1 cellular context compared by ENCODE assay signal in the genomic region with DNA sequence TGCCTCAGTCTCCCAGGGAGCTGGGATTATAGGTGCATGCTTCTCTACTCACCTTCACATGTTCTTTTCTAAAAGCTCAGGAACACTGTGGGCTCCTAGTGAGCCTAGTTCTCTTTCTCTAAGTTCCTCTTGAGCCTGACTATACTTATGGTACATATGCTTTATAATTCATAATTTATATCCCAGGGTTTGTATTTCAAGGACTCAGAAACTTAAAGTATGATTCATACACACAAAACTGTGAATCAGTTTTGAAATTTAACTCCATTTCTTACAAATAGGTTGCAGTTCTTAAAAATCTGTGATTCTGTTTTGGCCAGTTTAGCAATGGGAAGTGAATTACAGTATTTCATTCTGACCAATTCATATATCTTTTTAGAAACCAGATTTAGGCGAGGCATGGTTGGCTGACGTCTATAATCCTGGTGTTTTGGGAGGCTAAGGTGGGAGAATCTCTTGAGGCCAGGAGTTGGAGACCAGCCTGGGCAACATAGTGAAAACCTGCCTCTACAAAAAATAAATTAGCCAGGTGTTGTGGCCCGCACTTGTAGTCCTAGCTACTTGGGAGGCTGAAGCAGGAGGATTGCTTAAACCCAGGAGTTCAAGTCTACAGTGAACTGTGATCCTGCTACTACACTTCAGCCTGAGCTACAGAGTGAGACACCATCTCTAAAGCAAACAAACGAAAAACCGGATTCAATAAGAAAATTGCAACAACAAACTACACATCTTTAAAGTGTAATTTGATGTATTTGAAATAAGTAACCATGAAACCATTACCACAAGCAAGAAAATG.
TF ChIP-seq lines count a peak whose summit lies in the region.

No MANE protein-coding gene starts in this region.

TF ChIP-seq in A549, 52 proteins besides CTCF, POLR2A, EP300 and RAD21 (continued from another document):
- TF ChIP-seq CHD2 (IDR thresholded peaks at IDR 0.05; ENCODE audit: low read length, partially characterized antibody) (no peak), NFE2L2 (conservative IDR thresholded peaks at IDR 0.05; ENCODE audit: low read length) (no peak), RFX5 (IDR thresholded peaks at IDR 0.05) (no peak), PHF8 (IDR thresholded peaks at IDR 0.05; ENCODE audit: borderline replicate concordance, low read depth) (no peak), POLR2AphosphoS2 (conservative IDR thresholded peaks at IDR 0.05; ENCODE audit: low read length) (no peak), ZC3H11A (IDR thresholded peaks at IDR 0.05) (no peak), CEBPB (IDR thresholded peaks at IDR 0.05) (no peak), RNF2 (IDR thresholded peaks at IDR 0.05; ENCODE audit: borderline replicate concordance, low read depth) (no peak), SMC3 (IDR thresholded peaks at IDR 0.05) (no peak)
- TF ChIP-seq, protein P1, sequence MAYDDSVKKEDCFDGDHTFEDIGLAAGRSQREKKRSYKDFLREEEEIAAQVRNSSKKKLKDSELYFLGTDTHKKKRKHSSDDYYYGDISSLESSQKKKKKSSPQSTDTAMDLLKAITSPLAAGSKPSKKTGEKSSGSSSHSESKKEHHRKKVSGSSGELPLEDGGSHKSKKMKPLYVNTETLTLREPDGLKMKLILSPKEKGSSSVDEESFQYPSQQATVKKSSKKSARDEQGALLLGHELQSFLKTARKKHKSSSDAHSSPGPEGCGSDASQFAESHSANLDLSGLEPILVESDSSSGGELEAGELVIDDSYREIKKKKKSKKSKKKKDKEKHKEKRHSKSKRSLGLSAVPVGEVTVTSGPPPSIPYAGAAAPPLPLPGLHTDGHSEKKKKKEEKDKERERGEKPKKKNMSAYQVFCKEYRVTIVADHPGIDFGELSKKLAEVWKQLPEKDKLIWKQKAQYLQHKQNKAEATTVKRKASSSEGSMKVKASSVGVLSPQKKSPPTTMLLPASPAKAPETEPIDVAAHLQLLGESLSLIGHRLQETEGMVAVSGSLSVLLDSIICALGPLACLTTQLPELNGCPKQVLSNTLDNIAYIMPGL (CRISPR knock-in tag; IDR thresholded peaks at IDR 0.05; ENCODE audit: borderline replicate concordance): no peak
- TF ChIP-seq, protein P2, sequence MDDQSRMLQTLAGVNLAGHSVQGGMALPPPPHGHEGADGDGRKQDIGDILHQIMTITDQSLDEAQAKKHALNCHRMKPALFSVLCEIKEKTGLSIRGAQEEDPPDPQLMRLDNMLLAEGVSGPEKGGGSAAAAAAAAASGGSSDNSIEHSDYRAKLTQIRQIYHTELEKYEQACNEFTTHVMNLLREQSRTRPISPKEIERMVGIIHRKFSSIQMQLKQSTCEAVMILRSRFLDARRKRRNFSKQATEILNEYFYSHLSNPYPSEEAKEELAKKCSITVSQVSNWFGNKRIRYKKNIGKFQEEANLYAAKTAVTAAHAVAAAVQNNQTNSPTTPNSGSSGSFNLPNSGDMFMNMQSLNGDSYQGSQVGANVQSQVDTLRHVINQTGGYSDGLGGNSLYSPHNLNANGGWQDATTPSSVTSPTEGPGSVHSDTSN (IDR thresholded peaks at IDR 0.05): no peak
TF ChIP-seq in A549: peak in this region for 0.
